In the genomic region with DNA sequence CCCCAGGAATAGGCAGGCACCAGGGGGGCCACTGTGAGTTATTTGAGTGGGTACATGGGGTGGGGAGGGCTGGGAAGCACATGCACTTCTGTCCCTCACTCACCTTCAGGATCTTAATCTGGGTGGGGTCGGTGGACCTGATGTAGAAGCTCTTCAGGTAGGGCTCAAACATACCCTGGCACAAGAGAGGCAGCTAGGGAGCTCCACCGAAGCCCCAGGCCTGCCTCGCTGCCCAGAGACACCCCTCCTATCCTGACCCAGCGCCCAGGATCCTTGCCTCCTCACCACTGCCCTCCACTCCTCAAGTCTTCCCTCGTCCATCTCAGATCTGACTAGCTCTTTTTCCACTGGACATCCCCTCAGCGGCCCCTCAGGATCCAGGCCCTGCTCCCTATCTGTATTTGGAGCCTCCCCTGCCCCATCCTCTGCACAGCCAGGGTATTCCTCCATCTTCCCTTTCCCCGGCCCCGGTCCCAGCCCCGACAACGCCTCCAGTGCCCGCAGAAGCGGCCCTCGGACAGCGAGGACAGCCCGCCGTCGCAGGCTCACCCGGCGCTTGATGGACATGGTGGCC, we compare ENCODE assay signal across 9 cellular contexts. TPM values are rescaled to one million over a fixed set of nuclear protein-coding genes. Genes with fewer than 3 reads are reported as not detected.
DNase-seq lines count a peak whose midpoint lies in the region; ATAC-seq and TF ChIP-seq lines count a peak whose summit lies in the region.
"Had no signal": no experiment of that assay in that cellular context is flagged by ENCODE, and none has a peak within 500 bp of the region (broad histone marks: within the 10 kb centered on the region; RNA-seq: fewer than 3 reads in every experiment).

No MANE protein-coding gene starts in this region.

- no peak overlapping the region for H3K4me2 ChIP-seq in mesenchymal stem cell (ENCODE audit: low read length, poor library complexity, severe bottlenecking)

- peak overlapping the region; percentile 45 for H3K4me3 Mint-ChIP-seq in activated CD4-positive, alpha-beta T cell treated with anti-CD3 and anti-CD28 coated beads, Interleukin-2, amount 10 ng/mL, durations not matched to agents 7 days and 5 days
- H3K4me3 Mint-ChIP-seq in activated naive CD8-positive, alpha-beta T cell treated with anti-CD3 and anti-CD28 coated beads, Interleukin-2, amount 10 ng/mL, durations not matched to agents 7 days and 5 days: peak overlapping the region; percentile 78

- no peak for TF ChIP-seq POLR2A in testis (IDR thresholded peaks at IDR 0.05)

- H2BK15ac ChIP-seq in mesenchymal stem cell (ENCODE audit: low read depth, poor library complexity, severe bottlenecking): no peak overlapping the region

- no peaks in the 10 kb centered on the region for H3K79me1 ChIP-seq in mesenchymal stem cell (replicated peaks; ENCODE audit: low read length, poor library complexity, severe bottlenecking)

- no peak overlapping the region for H3K9ac ChIP-seq in mesenchymal stem cell (ENCODE audit: low read length)

- WGBS in testis, 2 donors: 22 to 78% methylated on average over 6 to 19 of the region's 19 CpGs
- WGBS in mesenchymal stem cell: 40% methylated on average over 19 of the region's 19 CpGs
- 25 to 27% methylated on average over 19 of the region's 19 CpGs for WGBS in heart right ventricle, 2 donors

- peaks cover 10% of the 10 kb centered on the region for H3K4me1 ChIP-seq in lower lobe of right lung
- H3K4me1 ChIP-seq in testis: no peaks in the 10 kb centered on the region
- H3K4me1 ChIP-seq in mesenchymal stem cell (ENCODE audit: control insufficient read depth, insufficient read depth, low read depth, low read length): peaks cover 9% of the 10 kb centered on the region
- H3K4me1 ChIP-seq in heart right ventricle: peaks cover 0 to 7% (median 3%) of the 10 kb centered on the region in 9 donors

- no peak overlapping the region for H3K4ac ChIP-seq in mesenchymal stem cell (ENCODE audit: low read depth in 1 of 2, low read length in 2 of 2)

- TF ChIP-seq CTCF in lower lobe of right lung (IDR thresholded peaks at IDR 0.05) (no peak), testis (IDR thresholded peaks at IDR 0.05) (no peak), heart right ventricle (IDR thresholded peaks at IDR 0.05) (no peak)

- no peaks in the 10 kb centered on the region for H3K9me3 Mint-ChIP-seq in activated CD4-positive, alpha-beta T cell treated with anti-CD3 and anti-CD28 coated beads, Interleukin-2, amount 10 ng/mL, durations not matched to agents 7 days and 5 days
- no peaks in the 10 kb centered on the region for H3K9me3 Mint-ChIP-seq in activated naive CD8-positive, alpha-beta T cell treated with anti-CD3 and anti-CD28 coated beads, Interleukin-2, amount 10 ng/mL, durations not matched to agents 7 days and 5 days

- H3K27ac ChIP-seq in lower lobe of right lung: no peak overlapping the region
- H3K27ac ChIP-seq in testis: no peak overlapping the region
- no peak overlapping the region for H3K27ac ChIP-seq in mesenchymal stem cell (ENCODE audit: low read length, poor library complexity, severe bottlenecking)
- no peak overlapping the region for H3K27ac ChIP-seq in heart right ventricle

- CTCF ChIA-PET in activated CD4-positive, alpha-beta T cell treated with anti-CD3 and anti-CD28 coated beads, Interleukin-2, amount 10 ng/mL, durations not matched to agents 7 days and 5 days (lab: Charles Lee): no interaction called here

- peaks cover 34% of the 10 kb centered on the region for H3K27me3 Mint-ChIP-seq in activated CD4-positive, alpha-beta T cell treated with anti-CD3 and anti-CD28 coated beads, Interleukin-2, amount 10 ng/mL, durations not matched to agents 7 days and 5 days
- H3K27me3 Mint-ChIP-seq in activated naive CD8-positive, alpha-beta T cell treated with anti-CD3 and anti-CD28 coated beads, Interleukin-2, amount 10 ng/mL, durations not matched to agents 7 days and 5 days: peaks cover 31% of the 10 kb centered on the region

- peak overlapping the region; percentile 59 for H3K4me3 ChIP-seq in lower lobe of right lung
- peak overlapping the region; percentile 48 to 61 for H3K4me3 ChIP-seq in testis
- H3K4me3 ChIP-seq in mesenchymal stem cell (ENCODE audit: insufficient read depth in 1 of 2, low read depth in 1 of 2, low read length in 2 of 2): no peak overlapping the region
- H3K4me3 ChIP-seq in heart right ventricle: peak overlapping the region in 2 of 10 donors; percentile 19 to 51

- H3K14ac ChIP-seq in mesenchymal stem cell (ENCODE audit: low read length in 2 of 2): no peak overlapping the region

- H3K27me3 ChIP-seq in lower lobe of right lung (ENCODE audit: low read depth): peaks cover 27% of the 10 kb centered on the region
- H3K27me3 ChIP-seq in testis: no peaks in the 10 kb centered on the region
- peaks cover 46 to 59% of the 10 kb centered on the region in 2 experiments for H3K27me3 ChIP-seq in mesenchymal stem cell (ENCODE audit: control insufficient read depth in 1 of 2, insufficient read depth in 1 of 2, low read length in 2 of 2)
- peaks cover 8 to 67% (median 42%) of the 10 kb centered on the region in 7 donors for H3K27me3 ChIP-seq in heart right ventricle

- H2AFZ ChIP-seq in mesenchymal stem cell (ENCODE audit: low read depth, low read length): no peak overlapping the region

- H3K36me3 Mint-ChIP-seq in activated CD4-positive, alpha-beta T cell treated with anti-CD3 and anti-CD28 coated beads, Interleukin-2, amount 10 ng/mL, durations not matched to agents 7 days and 5 days (ENCODE audit: low read depth): no peaks in the 10 kb centered on the region
- no peaks in the 10 kb centered on the region for H3K36me3 Mint-ChIP-seq in activated naive CD8-positive, alpha-beta T cell treated with anti-CD3 and anti-CD28 coated beads, Interleukin-2, amount 10 ng/mL, durations not matched to agents 7 days and 5 days

- H4K91ac ChIP-seq in mesenchymal stem cell (ENCODE audit: low read length): no peak overlapping the region

- DNase-seq in activated CD4-positive, alpha-beta T cell treated with anti-CD3 and anti-CD28 coated beads, Interleukin-2, amount 10 ng/mL, durations not matched to agents 7 days and 5 days: no peak
- no peak for DNase-seq in activated CD4-positive, alpha-beta T cell treated with anti-CD3 and anti-CD28 coated beads for 1 hour
- DNase-seq in activated naive CD8-positive, alpha-beta T cell treated with anti-CD3 and anti-CD28 coated beads, Interleukin-2, amount 10 ng/mL, durations not matched to agents 7 days and 5 days: no peak
- DNase-seq in lower lobe of right lung (no peak), testis (no peak), globus pallidus (ENCODE audit: low spot score) (no peak), mesenchymal stem cell (no peak), heart right ventricle (no peak)

- peak; percentile 11 for ATAC-seq in activated naive CD8-positive, alpha-beta T cell treated with anti-CD3 and anti-CD28 coated beads, Interleukin-2, amount 10 ng/mL, durations not matched to agents 7 days and 5 days (ENCODE audit: low read depth)
- ATAC-seq in lower lobe of right lung: no peak
- ATAC-seq in heart right ventricle: no peak

- no peak overlapping the region for H2AK5ac ChIP-seq in mesenchymal stem cell (ENCODE audit: low read length, severe bottlenecking)

- H4K8ac ChIP-seq in mesenchymal stem cell (ENCODE audit: low read length): no peak overlapping the region

- no peak overlapping the region for H3K23ac ChIP-seq in mesenchymal stem cell (ENCODE audit: low read length in 2 of 2)

- no peak overlapping the region for H3K18ac ChIP-seq in mesenchymal stem cell (ENCODE audit: low read depth in 1 of 2, low read length in 2 of 2)

- no peak overlapping the region for H2BK120ac ChIP-seq in mesenchymal stem cell (ENCODE audit: low read depth, low read length)

- no peak overlapping the region for H3K27ac Mint-ChIP-seq in activated CD4-positive, alpha-beta T cell treated with anti-CD3 and anti-CD28 coated beads, Interleukin-2, amount 10 ng/mL, durations not matched to agents 7 days and 5 days
- H3K27ac Mint-ChIP-seq in activated naive CD8-positive, alpha-beta T cell treated with anti-CD3 and anti-CD28 coated beads, Interleukin-2, amount 10 ng/mL, durations not matched to agents 7 days and 5 days: no peak overlapping the region

- intact Hi-C loops in lower lobe of right lung (cut with DNase I) (no loop called here), testis (cut with DNase I; ENCODE audit: low total_unique reads) (no loop called here), heart right ventricle (cut with DNase I) (no loop called here)

- POLR2A ChIA-PET in activated CD4-positive, alpha-beta T cell treated with anti-CD3 and anti-CD28 coated beads, Interleukin-2, amount 10 ng/mL, durations not matched to agents 7 days and 5 days (lab: Charles Lee): no interaction called here
- POLR2A ChIA-PET in activated naive CD8-positive, alpha-beta T cell treated with anti-CD3 and anti-CD28 coated beads, Interleukin-2, amount 10 ng/mL, durations not matched to agents 7 days and 5 days (lab: Charles Lee): no interaction called here

- H2BK12ac ChIP-seq in mesenchymal stem cell (ENCODE audit: low read length in 2 of 2): no peak overlapping the region

- H3K4me1 Mint-ChIP-seq in activated CD4-positive, alpha-beta T cell treated with anti-CD3 and anti-CD28 coated beads, Interleukin-2, amount 10 ng/mL, durations not matched to agents 7 days and 5 days: peaks cover 10% of the 10 kb centered on the region
- H3K4me1 Mint-ChIP-seq in activated naive CD8-positive, alpha-beta T cell treated with anti-CD3 and anti-CD28 coated beads, Interleukin-2, amount 10 ng/mL, durations not matched to agents 7 days and 5 days: peaks cover 9% of the 10 kb centered on the region

- H3K9me3 ChIP-seq in lower lobe of right lung (no peaks in the 10 kb centered on the region), testis (no peaks in the 10 kb centered on the region), mesenchymal stem cell (ENCODE audit: control insufficient read depth, low read length) (no peaks in the 10 kb centered on the region), heart right ventricle (no peaks in the 10 kb centered on the region)

- no peak overlapping the region for H2BK5ac ChIP-seq in mesenchymal stem cell (ENCODE audit: low read depth, low read length, poor library complexity, severe bottlenecking)

- no peaks in the 10 kb centered on the region for H3K36me3 ChIP-seq in lower lobe of right lung
- no peaks in the 10 kb centered on the region for H3K36me3 ChIP-seq in testis (ENCODE audit: low read depth, missing control alignments)
- no peaks in the 10 kb centered on the region for H3K36me3 ChIP-seq in mesenchymal stem cell (ENCODE audit: control insufficient read depth in 1 of 2, insufficient read depth in 2 of 2, low read depth in 1 of 2, low read length in 2 of 2)
- no peaks in the 10 kb centered on the region for H3K36me3 ChIP-seq in heart right ventricle

RNA-seq across cellular contexts. Expression of gene AP3B2, which starts 30.0 kb away (rescaled TPM):
- under 1 TPM in 1 of 2 experiments, not detected in 1; 0.08 TPM for total RNA-seq in activated CD4-positive, alpha-beta T cell treated with anti-CD3 and anti-CD28 coated beads, Interleukin-2, amount 10 ng/mL, durations not matched to agents 7 days and 5 days
- under 1 TPM in 1 of 2 experiments, not detected in 1; 0.17 TPM for total RNA-seq in activated naive CD8-positive, alpha-beta T cell treated with anti-CD3 and anti-CD28 coated beads, Interleukin-2, amount 10 ng/mL, durations not matched to agents 7 days and 5 days
- total RNA-seq in lower lobe of right lung (3.0 TPM), testis (10 to 100 TPM; 12.0 to 15.5 TPM), heart right ventricle (1 to 10 TPM in 1 of 10 donors, under 1 TPM in 5, not detected in 4; 0.12 to 1.4 (median 0.40) TPM)
- polyA plus RNA-seq in testis (ENCODE audit: insufficient read depth, low read depth, low replicate concordance) (22.9 TPM), heart right ventricle (under 1 TPM; 0.16 to 0.51 TPM)
- 0.14 TPM for polyA plus RNA-seq in mesenchymal stem cell (2013, experiment 1 of 2)
- 0.11 TPM for polyA plus RNA-seq in mesenchymal stem cell (2013, experiment 2 of 2)
- total RNA-seq: endothelial cell of umbilical vein had no signal
- polyA plus RNA-seq: endothelial cell of umbilical vein had no signal

RNA-seq across cellular contexts. Expression of gene CPEB1, which starts 32.5 kb away (rescaled TPM):
- not detected for total RNA-seq in activated CD4-positive, alpha-beta T cell treated with anti-CD3 and anti-CD28 coated beads, Interleukin-2, amount 10 ng/mL, durations not matched to agents 7 days and 5 days
- total RNA-seq in activated naive CD8-positive, alpha-beta T cell treated with anti-CD3 and anti-CD28 coated beads, Interleukin-2, amount 10 ng/mL, durations not matched to agents 7 days and 5 days: under 1 TPM; 0.58 to 0.74 TPM
- total RNA-seq in lower lobe of right lung (2.7 TPM), testis (10 to 100 TPM; 74.3 to 89.1 TPM), heart right ventricle (1 to 10 TPM in 7 of 10 donors, under 1 TPM in 3; 0.38 to 5.2 (median 1.5) TPM)
- polyA plus RNA-seq in testis (ENCODE audit: insufficient read depth, low read depth, low replicate concordance) (60.8 TPM), heart right ventricle (under 1 TPM; 0.20 to 0.37 TPM)
- polyA plus RNA-seq in mesenchymal stem cell (2013, experiment 1 of 2): 0.80 TPM
- polyA plus RNA-seq in mesenchymal stem cell (2013, experiment 2 of 2): 0.73 TPM
- total RNA-seq: endothelial cell of umbilical vein had no signal
- polyA plus RNA-seq: endothelial cell of umbilical vein had no signal

Comparison
In these comparisons a context has a peak if more than half of its experiments do, and no peak if none do; other contexts are left out.
1. H3K4me3 ChIP-seq: peak in lower lobe of right lung (single experiment) and testis (2 of 2); none in mesenchymal stem cell (0 of 2).
2. RNA of gene CPEB1, which starts 32.5 kb away (total RNA-seq): 74.3 to 89.1 TPM in testis; 2.7 TPM in lower lobe of right lung (single experiment), 0.38 to 5.2 TPM in heart right ventricle, 0.58 to 0.74 TPM in activated naive CD8-positive, alpha-beta T cell treated with anti-CD3 and anti-CD28 coated beads, Interleukin-2, amount 10 ng/mL, durations not matched to agents 7 days and 5 days and not detected in activated CD4-positive, alpha-beta T cell treated with anti-CD3 and anti-CD28 coated beads, Interleukin-2, amount 10 ng/mL, durations not matched to agents 7 days and 5 days; every median in the first group is over 10 times any median in the second.